8 cellular contexts compared by ENCODE assay signal in the genomic region with DNA sequence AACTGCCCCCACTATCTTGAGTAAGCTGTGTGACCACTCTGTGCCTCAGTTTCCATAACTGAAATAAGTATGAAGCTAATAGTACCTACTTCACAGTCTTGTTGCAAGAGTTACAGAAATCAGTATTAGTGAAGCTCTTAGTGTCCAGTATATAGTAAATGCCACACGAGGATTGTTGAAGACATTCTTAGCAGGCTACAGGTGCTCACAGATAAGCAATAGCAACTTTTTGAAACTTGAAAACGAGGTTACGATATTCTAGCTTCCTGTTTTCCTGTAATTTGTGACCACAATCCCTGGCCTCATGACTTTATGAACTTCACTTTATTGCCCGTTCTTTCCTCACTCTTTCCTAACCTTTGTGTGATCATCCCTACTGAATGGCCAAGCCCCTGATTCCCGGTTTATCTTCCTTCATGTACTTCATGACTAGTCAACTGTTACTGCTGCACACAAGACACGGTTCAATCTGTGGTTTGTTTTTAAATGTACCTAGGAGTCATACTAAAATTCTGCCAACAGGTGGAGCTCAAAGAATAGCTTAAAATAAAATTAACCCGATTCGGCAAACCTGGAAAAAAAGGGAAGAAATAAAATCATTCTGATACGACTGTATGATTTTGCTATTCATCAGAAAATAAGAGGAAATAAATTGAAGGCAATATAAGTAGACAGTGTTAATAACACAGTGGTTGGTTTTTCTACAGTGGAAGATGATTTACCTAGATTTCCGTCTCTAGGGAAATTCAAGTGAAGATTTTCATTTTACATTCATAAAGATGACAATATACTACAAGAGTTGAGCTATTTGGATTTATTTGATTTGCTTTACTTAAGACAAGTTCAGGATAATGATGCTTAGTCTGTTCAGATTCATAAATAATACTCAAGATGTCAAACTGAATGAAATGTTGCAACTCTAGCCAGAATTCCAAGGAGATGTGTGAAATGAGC. TPM values are rescaled to one million over a fixed set of nuclear protein-coding genes. Genes with fewer than 3 reads are reported as not detected.
DNase-seq lines count a peak whose midpoint lies in the region; TF ChIP-seq lines count a peak whose summit lies in the region.

No MANE protein-coding gene starts in this region.

- H3K23ac ChIP-seq in mesenchymal stem cell (ENCODE audit: low read length in 2 of 2), result no peak overlapping the region

- TF ChIP-seq CTCF in GM10248 (IDR thresholded peaks at IDR 0.05; ENCODE audit: control extremely low read depth, extremely low read depth, low read depth, missing control alignments) (peak; percentile 52), OCI-LY1 (IDR thresholded peaks at IDR 0.05; ENCODE audit: low read length) (peak; percentile 70), choroid plexus epithelial cell (conservative IDR thresholded peaks at IDR 0.05; ENCODE audit: low read depth, low read length) (peak; percentile 49)

- CTCF ChIA-PET in GM10248 (lab: Yijun Ruan, JAX), result interaction anchor here (0.6 to 8.4 kb wide), 67 partner anchors 8 to 1110 kb away, joined by 3 to 187 read pairs (median 4); partner anchors contain the start of genes INPP1 and STAT4

- no peaks in the 10 kb centered on the region for H3K79me1 ChIP-seq in mesenchymal stem cell (replicated peaks; ENCODE audit: low read length, poor library complexity, severe bottlenecking)

- DNase-seq in AG08395 (ENCODE audit: low spot score) (peak; percentile 39), GM10248 (ENCODE audit: extremely low spot score) (peak; percentile 41), HT-29 (ENCODE audit: low spot score) (peak; percentile 71), choroid plexus epithelial cell (ENCODE audit: low read depth) (peak; percentile 80), mesenchymal stem cell (peak; percentile 76), 8988T (no peak), HK-2 (ENCODE audit: unreplicated experiment) (no peak)

- H4K91ac ChIP-seq in mesenchymal stem cell (ENCODE audit: low read length), result no peak overlapping the region

- POLR2A ChIA-PET in GM10248 (lab: Yijun Ruan, JAX), result no interaction called here

- H3K79me2 ChIP-seq in OCI-LY1 (ENCODE audit: insufficient read depth, low read length), result no peaks in the 10 kb centered on the region

- no peaks in the 10 kb centered on the region for H3K36me3 ChIP-seq in OCI-LY1 (ENCODE audit: insufficient read depth, low read length)
- no peaks in the 10 kb centered on the region for H3K36me3 ChIP-seq in mesenchymal stem cell (ENCODE audit: control insufficient read depth in 1 of 2, insufficient read depth in 2 of 2, low read depth in 1 of 2, low read length in 2 of 2)

- no peak overlapping the region for H4K8ac ChIP-seq in mesenchymal stem cell (ENCODE audit: low read length)

- H3K4me3 ChIP-seq in OCI-LY1 (ENCODE audit: low read depth, low read length, poor library complexity, severe bottlenecking) (no peak overlapping the region), choroid plexus epithelial cell (ENCODE audit: low read depth, low read length) (no peak overlapping the region), mesenchymal stem cell (ENCODE audit: insufficient read depth in 1 of 2, low read depth in 1 of 2, low read length in 2 of 2) (no peak overlapping the region)

- peak overlapping the region; percentile 93 to 99 for H2BK12ac ChIP-seq in mesenchymal stem cell (ENCODE audit: low read length in 2 of 2)

- peak overlapping the region in 1 of 2 experiments; percentile 61 for H3K14ac ChIP-seq in mesenchymal stem cell (ENCODE audit: low read length in 2 of 2)

- H2BK5ac ChIP-seq in mesenchymal stem cell (ENCODE audit: low read depth, low read length, poor library complexity, severe bottlenecking), result no peak overlapping the region

- no peak overlapping the region for H2BK120ac ChIP-seq in mesenchymal stem cell (ENCODE audit: low read depth, low read length)

- WGBS in mesenchymal stem cell, result 32% methylated on average over 7 of the region's 10 CpGs

- peak overlapping the region; percentile 9 to 60 for H3K4ac ChIP-seq in mesenchymal stem cell (ENCODE audit: low read depth in 1 of 2, low read length in 2 of 2)

- no peaks in the 10 kb centered on the region for H4K20me1 ChIP-seq in OCI-LY1 (ENCODE audit: insufficient read depth, low read length)

- H3K9me2 ChIP-seq in OCI-LY1 (ENCODE audit: low read depth, low read length), result no peaks in the 10 kb centered on the region

- peak overlapping the region; percentile 98 for H2AK5ac ChIP-seq in mesenchymal stem cell (ENCODE audit: low read length, severe bottlenecking)

- no peaks in the 10 kb centered on the region for H3F3A ChIP-seq in OCI-LY1 (ENCODE audit: insufficient read depth, low read length)

- H3K4me1 ChIP-seq in OCI-LY1 (ENCODE audit: insufficient read depth, low read length, severe bottlenecking) (no peaks in the 10 kb centered on the region), mesenchymal stem cell (ENCODE audit: control insufficient read depth, insufficient read depth, low read depth, low read length) (peaks cover 11% of the 10 kb centered on the region)

- H3K18ac ChIP-seq in mesenchymal stem cell (ENCODE audit: low read depth in 1 of 2, low read length in 2 of 2), result peak overlapping the region; percentile 44 to 88

- H3K4me2 ChIP-seq in OCI-LY1 (ENCODE audit: low read length) (no peak overlapping the region), mesenchymal stem cell (ENCODE audit: low read length, poor library complexity, severe bottlenecking) (no peak overlapping the region)

- no peak overlapping the region for H3K9ac ChIP-seq in OCI-LY1 (ENCODE audit: low read length)
- H3K9ac ChIP-seq in mesenchymal stem cell (ENCODE audit: low read length), result peak overlapping the region; percentile 81

- H3K27ac ChIP-seq in OCI-LY1 (ENCODE audit: low read depth, low read length, poor library complexity, severe bottlenecking) (no peak overlapping the region), mesenchymal stem cell (ENCODE audit: low read length, poor library complexity, severe bottlenecking) (peak overlapping the region; percentile 29)

- H3K9me3 ChIP-seq in OCI-LY1 (ENCODE audit: low read length), result no peaks in the 10 kb centered on the region
- no peaks in the 10 kb centered on the region for H3K9me3 ChIP-seq in mesenchymal stem cell (ENCODE audit: control insufficient read depth, low read length)

- H2BK15ac ChIP-seq in mesenchymal stem cell (ENCODE audit: low read depth, poor library complexity, severe bottlenecking), result no peak overlapping the region

- H2AFZ ChIP-seq in OCI-LY1 (ENCODE audit: low read length), result no peak overlapping the region
- no peak overlapping the region for H2AFZ ChIP-seq in mesenchymal stem cell (ENCODE audit: low read depth, low read length)

- H3K27me3 ChIP-seq in OCI-LY1 (ENCODE audit: insufficient read depth, low read length), result peaks cover 4% of the 10 kb centered on the region; the same call in 1 of the 2 replicates
- no peaks in the 10 kb centered on the region for H3K27me3 ChIP-seq in mesenchymal stem cell (ENCODE audit: control insufficient read depth in 1 of 2, insufficient read depth in 1 of 2, low read length in 2 of 2)

RNA-seq across cellular contexts. Expression of gene STAT1, which starts 38.1 kb away (rescaled TPM):
- 44.0 and 52.8 TPM in 2 replicates for total RNA-seq in HT-29 (2014; rRNA removed; shearing (Covaris generic))
- polyA plus RNA-seq in mesenchymal stem cell (2013, experiment 1 of 2), result 77.9 TPM
- 78.1 TPM for polyA plus RNA-seq in mesenchymal stem cell (2013, experiment 2 of 2)

Comparison
In these comparisons a context has a peak if more than half of its experiments do, and no peak if none do; other contexts are left out.
1. DNase-seq: peak in AG08395 (single experiment), GM10248 (single experiment), HT-29 (single experiment), choroid plexus epithelial cell (single experiment) and mesenchymal stem cell (single experiment); none in 8988T (single experiment) and HK-2 (single experiment).
2. Peak in every context shown above with its lines, with median percentiles within 50 percentile points of each other: CTCF ChIP-seq.